Comparison of ENCODE assay signal across 8 cellular contexts in the genomic region with DNA sequence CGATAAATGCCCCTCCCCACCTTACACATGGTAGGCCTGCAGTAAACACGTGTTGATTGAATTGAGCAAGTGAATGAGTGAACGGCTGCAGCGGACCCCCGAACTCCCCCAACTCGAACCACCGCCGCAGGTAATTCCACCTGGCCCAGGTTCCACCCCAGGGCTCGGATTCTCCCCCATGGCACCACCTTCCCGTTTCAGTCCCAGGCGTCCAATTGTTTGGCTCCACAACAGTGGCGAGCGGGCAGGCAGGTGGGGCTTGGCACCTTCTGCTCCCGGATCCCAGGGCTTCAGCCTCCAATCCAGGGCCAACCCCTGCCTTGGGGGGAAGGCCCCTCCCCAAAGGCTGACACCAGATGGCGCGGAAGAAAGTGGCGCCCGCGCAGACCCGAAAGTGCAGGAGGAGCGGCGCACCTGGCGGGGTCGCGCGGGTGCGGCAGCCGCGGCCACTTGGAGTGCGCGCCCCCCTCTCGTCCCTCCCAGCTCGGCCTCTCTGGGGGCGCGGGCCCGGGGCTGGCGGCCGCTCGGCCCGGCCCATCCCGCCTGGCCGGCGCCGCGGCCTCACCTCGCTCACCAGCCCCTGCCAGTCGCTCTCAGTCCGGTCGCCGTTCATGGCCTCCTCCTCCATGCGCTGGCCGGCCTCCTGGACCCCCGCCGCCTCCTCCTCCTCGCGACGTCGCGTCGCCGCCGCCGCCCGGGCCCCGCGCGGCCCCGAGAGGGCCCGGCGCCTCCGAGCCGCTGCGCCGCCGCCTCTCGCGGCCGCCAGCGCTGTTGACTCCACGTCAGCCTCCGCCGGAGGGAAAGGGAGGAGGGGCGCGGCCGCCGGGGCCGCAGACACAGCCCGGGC. TPM values are rescaled to one million over a fixed set of nuclear protein-coding genes. Genes with fewer than 3 reads are reported as not detected.
A peak's percentile ranks its signal among the peaks of the same experiment; 100 is the strongest.
DNase-seq lines count a peak whose midpoint lies in the region; TF ChIP-seq lines count a peak whose summit lies in the region.

CCDC149 (minus strand) TSS at position 791 of the 847 bp plus-strand sequence; CDS start at position 613, 178 bp downstream.

- H3K4me3 Mint-ChIP-seq in activated CD4-positive, alpha-beta T cell treated with anti-CD3 and anti-CD28 coated beads, Interleukin-2, amount 10 ng/mL, durations not matched to agents 7 days and 5 days = peak within 1 kb of the TSS; percentile 40
- H3K4me3 Mint-ChIP-seq in activated naive CD8-positive, alpha-beta T cell = peak within 1 kb of the TSS; percentile 72
- H3K4me3 Mint-ChIP-seq in nephron progenitor cell = peak within 1 kb of the TSS; percentile 84

- no peak within 1 kb of the TSS for H3K27ac Mint-ChIP-seq in activated CD4-positive, alpha-beta T cell treated with anti-CD3 and anti-CD28 coated beads, Interleukin-2, amount 10 ng/mL, durations not matched to agents 7 days and 5 days
- H3K27ac Mint-ChIP-seq in activated naive CD8-positive, alpha-beta T cell = no peak within 1 kb of the TSS
- no peak within 1 kb of the TSS for H3K27ac Mint-ChIP-seq in nephron progenitor cell

- peaks cover 28% of the 10 kb centered on the region for H3K27me3 Mint-ChIP-seq in activated CD4-positive, alpha-beta T cell treated with anti-CD3 and anti-CD28 coated beads, Interleukin-2, amount 10 ng/mL, durations not matched to agents 7 days and 5 days
- peaks cover 21% of the 10 kb centered on the region for H3K27me3 Mint-ChIP-seq in activated naive CD8-positive, alpha-beta T cell
- H3K27me3 Mint-ChIP-seq in nephron progenitor cell (ENCODE audit: low read depth, poor library complexity) = peaks cover 29% of the 10 kb centered on the region

- H3K9me3 Mint-ChIP-seq in activated CD4-positive, alpha-beta T cell treated with anti-CD3 and anti-CD28 coated beads, Interleukin-2, amount 10 ng/mL, durations not matched to agents 7 days and 5 days = peaks cover 4% of the 10 kb centered on the region
- peaks cover 10% of the 10 kb centered on the region for H3K9me3 Mint-ChIP-seq in activated naive CD8-positive, alpha-beta T cell (ENCODE audit: low read depth)
- peaks cover 33% of the 10 kb centered on the region for H3K9me3 Mint-ChIP-seq in nephron progenitor cell

- no peak for TF ChIP-seq CTCF in nephron progenitor cell (IDR thresholded peaks at IDR 0.05)

- CTCF ChIA-PET in activated CD4-positive, alpha-beta T cell treated with anti-CD3 and anti-CD28 coated beads, Interleukin-2, amount 10 ng/mL, durations not matched to agents 7 days and 5 days (lab: Charles Lee) = no interaction called here

- H3K36me3 Mint-ChIP-seq in activated CD4-positive, alpha-beta T cell treated with anti-CD3 and anti-CD28 coated beads, Interleukin-2, amount 10 ng/mL, durations not matched to agents 7 days and 5 days (ENCODE audit: low read depth) = peaks cover 2% of the 10 kb centered on the region
- no peaks in the 10 kb centered on the region for H3K36me3 Mint-ChIP-seq in activated naive CD8-positive, alpha-beta T cell
- peaks cover 42% of the 10 kb centered on the region for H3K36me3 Mint-ChIP-seq in nephron progenitor cell (ENCODE audit: low read depth)

- no peak for DNase-seq in activated CD4-positive, alpha-beta T cell treated with anti-CD3 and anti-CD28 coated beads, Interleukin-2, amount 10 ng/mL, durations not matched to agents 7 days and 5 days
- no peak for DNase-seq in activated CD4-positive, alpha-beta T cell treated with anti-CD3 and anti-CD28 coated beads for 4 hours
- DNase-seq in NCI-H2081 treated with DMSO at 0.1 percent for 48 hours (lab: John Stamatoyannopoulos, UW) = peak; percentile 87
- peak; percentile 77 for DNase-seq in glomerular visceral epithelial cell (ENCODE audit: extremely low spot score)
- DNase-seq in nephron progenitor cell = peak; percentile 75
- no peak for DNase-seq in activated CD8-positive, alpha-beta memory T cell treated with anti-CD3 and anti-CD28 coated beads, Interleukin-2, amount 50 U/mL, for 4 hours
- no peak for DNase-seq in AML-193 (lab: John Stamatoyannopoulos, UW)

- POLR2A ChIA-PET in activated CD4-positive, alpha-beta T cell treated with anti-CD3 and anti-CD28 coated beads, Interleukin-2, amount 10 ng/mL, durations not matched to agents 7 days and 5 days (lab: Charles Lee) = no interaction called here

- peaks cover 2% of the 10 kb centered on the region for H3K4me1 Mint-ChIP-seq in activated CD4-positive, alpha-beta T cell treated with anti-CD3 and anti-CD28 coated beads, Interleukin-2, amount 10 ng/mL, durations not matched to agents 7 days and 5 days
- peaks cover 2% of the 10 kb centered on the region for H3K4me1 Mint-ChIP-seq in activated naive CD8-positive, alpha-beta T cell (ENCODE audit: low read depth)
- H3K4me1 Mint-ChIP-seq in nephron progenitor cell = peaks cover 28% of the 10 kb centered on the region

RNA-seq across cellular contexts. Expression of gene CCDC149, which starts in this region (rescaled TPM):
- total RNA-seq in activated CD4-positive, alpha-beta T cell treated with anti-CD3 and anti-CD28 coated beads, Interleukin-2, amount 10 ng/mL, durations not matched to agents 7 days and 5 days = not detected

Comparison
In these comparisons a context has a peak if more than half of its experiments do, and no peak if none do; other contexts are left out.
1. DNase-seq: peak in NCI-H2081 treated with DMSO at 0.1 percent for 48 hours (single experiment), glomerular visceral epithelial cell (single experiment) and nephron progenitor cell (single experiment); none in activated CD4-positive, alpha-beta T cell treated with anti-CD3 and anti-CD28 coated beads, Interleukin-2, amount 10 ng/mL, durations not matched to agents 7 days and 5 days (single experiment), activated CD4-positive, alpha-beta T cell treated with anti-CD3 and anti-CD28 coated beads for 4 hours (0 of 2), activated CD8-positive, alpha-beta memory T cell treated with anti-CD3 and anti-CD28 coated beads, Interleukin-2, amount 50 U/mL, for 4 hours (single experiment) and AML-193 (0 of 2).
2. Peak in every context shown above with its lines, with median percentiles within 50 percentile points of each other: H3K4me3 Mint-ChIP-seq.